ENCODE assay signal across 7 cellular contexts in the genomic region with DNA sequence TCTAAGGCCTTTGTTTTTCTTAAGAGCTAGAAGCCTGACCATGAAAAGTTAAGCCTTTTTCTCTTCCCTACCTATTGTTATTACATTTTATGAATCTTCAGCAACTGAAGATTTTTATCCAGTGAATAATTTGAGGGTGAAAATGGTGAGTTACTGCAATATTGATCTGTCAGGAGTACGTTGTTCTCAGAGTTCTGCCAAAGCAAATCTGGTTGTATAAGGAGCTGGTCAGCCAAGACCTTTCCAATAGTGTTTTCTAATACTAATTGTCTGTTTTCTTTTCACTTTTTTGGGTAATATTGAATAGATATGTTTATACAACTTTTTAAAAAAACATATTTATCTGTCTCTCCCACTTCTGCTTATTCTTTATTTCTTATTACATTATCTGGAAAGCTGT. TPM values are rescaled to one million over a fixed set of nuclear protein-coding genes. Genes with fewer than 3 reads are reported as not detected.
"Had no signal": no experiment of that assay in that cellular context is flagged by ENCODE, and none has a peak within 500 bp of the region (broad histone marks: within the 10 kb centered on the region; RNA-seq: fewer than 3 reads in every experiment).

No MANE protein-coding gene starts in this region.

- ATAC-seq: K562 had no signal

- H3K4me3 ChIP-seq: K562 had no signal

- H3K27ac ChIP-seq: HL-60 had no signal

- DNase-seq: IMR-90, KBM-7, KG1 had no signal

- FAIRE-seq: HTR-8/SVneo, K562 had no signal

RNA-seq across cellular contexts. Expression of gene SPTSSB, which starts 15.0 kb away (rescaled TPM):
- total RNA-seq: IMR-90 had no signal
- polyA plus RNA-seq: IgD-negative memory B cell, IMR-90, K562 had no signal
